1 cellular context compared by ENCODE assay signal in genomic region chr2:20356042-20356441, GRCh38.
TF ChIP-seq lines count a peak whose summit lies in the region.

No MANE protein-coding gene starts in this region.

TF ChIP-seq in H1, 55 proteins besides CTCF, POLR2A, EP300 and RAD21:
- TF ChIP-seq CHD7 (IDR thresholded peaks at IDR 0.05; ENCODE audit: insufficient replicate concordance, low read length) = no peak
